Comparison of ENCODE assay signal across 11 cellular contexts in the genomic region with DNA sequence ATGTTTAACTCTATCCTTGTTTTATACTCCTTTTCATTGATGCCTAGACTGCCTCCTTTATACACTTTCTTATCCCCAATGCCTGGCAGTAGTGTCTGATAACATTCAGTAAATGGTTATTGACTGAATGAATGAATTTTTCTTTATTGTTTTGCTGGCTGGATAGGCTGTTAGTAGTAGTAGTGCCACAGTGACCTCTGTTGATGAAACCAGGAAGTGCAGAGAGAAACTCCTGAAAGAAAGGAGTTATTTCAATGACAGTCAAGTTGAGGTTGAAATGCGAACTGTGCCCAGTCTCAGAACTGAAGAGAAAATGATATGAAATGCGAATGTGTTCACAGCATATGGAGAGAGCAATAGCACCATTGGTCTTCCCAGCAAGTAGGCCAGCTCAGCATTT. TPM values are rescaled to one million over a fixed set of nuclear protein-coding genes. Genes with fewer than 3 reads are reported as not detected.
A peak's percentile ranks its signal among the peaks of the same experiment; 100 is the strongest.
DNase-seq lines count a peak whose midpoint lies in the region; ATAC-seq and TF ChIP-seq lines count a peak whose summit lies in the region.
"Had no signal": no experiment of that assay in that cellular context is flagged by ENCODE, and none has a peak within 500 bp of the region (broad histone marks: within the 10 kb centered on the region; RNA-seq: fewer than 3 reads in every experiment).

No MANE protein-coding gene starts in this region.

- H3K27ac Mint-ChIP-seq in activated CD4-positive, alpha-beta memory T cell treated with anti-CD3 and anti-CD28 coated beads for 36 hours = no peak overlapping the region
- H3K27ac Mint-ChIP-seq in activated CD4-positive, alpha-beta memory T cell treated with anti-CD3 and anti-CD28 coated beads, Interleukin-2, amount 10 ng/mL, durations not matched to agents 7 days and 5 days = no peak overlapping the region
- H3K27ac Mint-ChIP-seq: CD8-positive, alpha-beta memory T cell had no signal

- intact Hi-C loops in activated CD4-positive, alpha-beta memory T cell treated with anti-CD3 and anti-CD28 coated beads for 36 hours (cut with micrococcal nuclease) = loop anchor here (1.0 kb wide), 1 partner anchor 119 kb away; a partner anchor contains a TSS

- H3K9me3 Mint-ChIP-seq in activated CD4-positive, alpha-beta memory T cell treated with anti-CD3 and anti-CD28 coated beads for 36 hours = no peaks in the 10 kb centered on the region
- no peaks in the 10 kb centered on the region for H3K9me3 Mint-ChIP-seq in activated CD4-positive, alpha-beta memory T cell treated with anti-CD3 and anti-CD28 coated beads, Interleukin-2, amount 10 ng/mL, durations not matched to agents 7 days and 5 days
- H3K9me3 Mint-ChIP-seq: CD8-positive, alpha-beta memory T cell had no signal

- no peaks in the 10 kb centered on the region for H3K4me1 Mint-ChIP-seq in activated CD4-positive, alpha-beta memory T cell treated with anti-CD3 and anti-CD28 coated beads for 36 hours (ENCODE audit: low read depth)
- no peaks in the 10 kb centered on the region for H3K4me1 Mint-ChIP-seq in activated CD4-positive, alpha-beta memory T cell treated with anti-CD3 and anti-CD28 coated beads, Interleukin-2, amount 10 ng/mL, durations not matched to agents 7 days and 5 days
- H3K4me1 Mint-ChIP-seq: CD8-positive, alpha-beta memory T cell had no signal

- CTCF ChIA-PET in activated CD4-positive, alpha-beta memory T cell treated with anti-CD3 and anti-CD28 coated beads for 36 hours (lab: Charles Lee) = interaction anchor here (0.6 to 4.3 kb wide), 10 partner anchors 13 to 521 kb away, joined by 3 to 56 read pairs (median 3); a partner anchor contains a TSS
- CTCF ChIA-PET in activated CD4-positive, alpha-beta memory T cell treated with anti-CD3 and anti-CD28 coated beads, Interleukin-2, amount 10 ng/mL, durations not matched to agents 7 days and 5 days (lab: Charles Lee) = interaction anchor here (0.9 to 2.1 kb wide), 2 partner anchors 119 kb away, joined by 4 to 8 read pairs; a partner anchor contains a TSS

- POLR2A ChIA-PET in activated CD4-positive, alpha-beta memory T cell treated with anti-CD3 and anti-CD28 coated beads for 36 hours (lab: Charles Lee) = no interaction called here
- POLR2A ChIA-PET in activated CD4-positive, alpha-beta memory T cell treated with anti-CD3 and anti-CD28 coated beads, Interleukin-2, amount 10 ng/mL, durations not matched to agents 7 days and 5 days (lab: Charles Lee) = no interaction called here

- no peaks in the 10 kb centered on the region for H3K36me3 Mint-ChIP-seq in activated CD4-positive, alpha-beta memory T cell treated with anti-CD3 and anti-CD28 coated beads for 36 hours
- no peaks in the 10 kb centered on the region for H3K36me3 Mint-ChIP-seq in activated CD4-positive, alpha-beta memory T cell treated with anti-CD3 and anti-CD28 coated beads, Interleukin-2, amount 10 ng/mL, durations not matched to agents 7 days and 5 days (ENCODE audit: low read depth)
- H3K36me3 Mint-ChIP-seq: CD8-positive, alpha-beta memory T cell had no signal

- H3K4me3 Mint-ChIP-seq in activated CD4-positive, alpha-beta memory T cell treated with anti-CD3 and anti-CD28 coated beads for 36 hours = no peak overlapping the region
- H3K4me3 Mint-ChIP-seq in activated CD4-positive, alpha-beta memory T cell treated with anti-CD3 and anti-CD28 coated beads, Interleukin-2, amount 10 ng/mL, durations not matched to agents 7 days and 5 days = no peak overlapping the region
- H3K4me3 Mint-ChIP-seq: CD8-positive, alpha-beta memory T cell had no signal

- peak; percentile 12 for DNase-seq in activated CD4-positive, alpha-beta memory T cell treated with anti-CD3 and anti-CD28 coated beads for 36 hours
- no peak for DNase-seq in activated CD4-positive, alpha-beta memory T cell treated with anti-CD3 and anti-CD28 coated beads, Interleukin-2, amount 10 ng/mL, durations not matched to agents 7 days and 5 days
- DNase-seq in NCI-H748 treated with DMSO at 0.1 percent for 48 hours (lab: John Stamatoyannopoulos, UW) (peak; percentile 11), fibroblast of mammary gland (ENCODE audit: low read depth) (peak; percentile 17), NCI-H1694 treated with DMSO at 0.1 percent for 48 hours (lab: John Stamatoyannopoulos, UW) (no peak)
- DNase-seq in stimulated activated CD8-positive, alpha-beta memory T cell treated with anti-CD3 and anti-CD28 coated beads, Interleukin-4, amount 100 ng/mL, for 48 hours = peak; percentile 45
- DNase-seq: CD8-positive, alpha-beta memory T cell; HCEC 1CT; NCI-H2029 had no signal

- no peak overlapping the region for H3K4me3 ChIP-seq in fibroblast of mammary gland (ENCODE audit: control insufficient read depth, low read depth, low read length)

- peak; percentile 56 for TF ChIP-seq CTCF in fibroblast of mammary gland (conservative IDR thresholded peaks at IDR 0.05; ENCODE audit: control insufficient read depth, insufficient read depth, low read depth, low read length)

- peaks cover 9% of the 10 kb centered on the region for H3K27me3 Mint-ChIP-seq in activated CD4-positive, alpha-beta memory T cell treated with anti-CD3 and anti-CD28 coated beads for 36 hours
- peaks cover 24% of the 10 kb centered on the region for H3K27me3 Mint-ChIP-seq in activated CD4-positive, alpha-beta memory T cell treated with anti-CD3 and anti-CD28 coated beads, Interleukin-2, amount 10 ng/mL, durations not matched to agents 7 days and 5 days

- no peak for ATAC-seq in HG03442 (IDR thresholded peaks at IDR 0.05; ENCODE audit: unreplicated experiment)
- no peak for ATAC-seq in GM19463 (IDR thresholded peaks at IDR 0.05; ENCODE audit: unreplicated experiment)

RNA-seq across cellular contexts. Expression of a gene that starts 26.8 kb away (rescaled TPM):
- total RNA-seq in activated CD4-positive, alpha-beta memory T cell treated with anti-CD3 and anti-CD28 coated beads for 36 hours = not detected
- not detected for total RNA-seq in activated CD4-positive, alpha-beta memory T cell treated with anti-CD3 and anti-CD28 coated beads, Interleukin-2, amount 10 ng/mL, durations not matched to agents 7 days and 5 days
- total RNA-seq: CD8-positive, alpha-beta memory T cell had no signal

Comparison
In these comparisons a context has a peak if more than half of its experiments do, and no peak if none do; other contexts are left out.
1. DNase-seq: peak in activated CD4-positive, alpha-beta memory T cell treated with anti-CD3 and anti-CD28 coated beads for 36 hours (single experiment), NCI-H748 treated with DMSO at 0.1 percent for 48 hours (single experiment), fibroblast of mammary gland (single experiment) and stimulated activated CD8-positive, alpha-beta memory T cell treated with anti-CD3 and anti-CD28 coated beads, Interleukin-4, amount 100 ng/mL, for 48 hours (single experiment); none in activated CD4-positive, alpha-beta memory T cell treated with anti-CD3 and anti-CD28 coated beads, Interleukin-2, amount 10 ng/mL, durations not matched to agents 7 days and 5 days (single experiment) and NCI-H1694 treated with DMSO at 0.1 percent for 48 hours (single experiment).